Comparison of ENCODE assay signal across 14 cellular contexts in the genomic region with DNA sequence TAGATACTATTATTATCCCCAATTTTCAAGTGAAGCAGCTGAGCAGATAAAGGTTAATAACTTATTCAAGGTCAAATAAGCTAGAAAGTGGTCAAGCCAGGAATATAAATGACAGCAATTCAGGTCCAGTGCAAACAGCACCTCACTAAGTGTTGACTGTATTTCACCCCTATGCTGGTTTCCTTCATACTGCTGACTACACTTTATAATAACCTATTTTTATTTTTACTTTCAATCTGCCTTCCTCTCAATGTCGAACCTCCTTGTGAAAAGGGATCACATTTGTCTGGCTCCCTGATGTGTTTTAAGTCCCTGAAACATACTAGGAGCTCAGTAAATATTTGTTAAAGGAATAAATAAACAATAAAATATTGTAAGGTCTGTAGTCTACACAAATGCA.
"Had no signal": no experiment of that assay in that cellular context is flagged by ENCODE, and none has a peak within 500 bp of the region (broad histone marks: within the 10 kb centered on the region; RNA-seq: fewer than 3 reads in every experiment).

No MANE protein-coding gene starts in this region.

- H3K27me3 ChIP-seq: cardiac muscle cell, esophagus muscularis mucosa, heart left ventricle, neural progenitor cell had no signal

- H3K4me2 ChIP-seq: neural progenitor cell had no signal

- H3K4me1 ChIP-seq: heart left ventricle, neural progenitor cell had no signal

- H3K9me3 ChIP-seq: esophagus muscularis mucosa, heart left ventricle had no signal

- H3K4me1 Mint-ChIP-seq: activated CD4-positive, alpha-beta memory T cell treated with anti-CD3 and anti-CD28 coated beads, Interleukin-2, amount 10 ng/mL, durations not matched to agents 7 days and 5 days; activated CD4-positive, alpha-beta T cell treated with anti-CD3 and anti-CD28 coated beads for 36 hours; activated naive CD8-positive, alpha-beta T cell treated with anti-CD3 and anti-CD28 coated beads, Interleukin-2, amount 50 U/mL, for 24 hours; neural progenitor cell; stimulated activated naive CD8-positive, alpha-beta T cell treated with anti-CD3 and anti-CD28 coated beads, Interleukin-15, amount 100 ng/mL, for 72 hours had no signal

- H3K27ac Mint-ChIP-seq: activated CD4-positive, alpha-beta memory T cell treated with anti-CD3 and anti-CD28 coated beads, Interleukin-2, amount 10 ng/mL, durations not matched to agents 7 days and 5 days; activated CD4-positive, alpha-beta T cell treated with anti-CD3 and anti-CD28 coated beads for 36 hours; activated naive CD8-positive, alpha-beta T cell treated with anti-CD3 and anti-CD28 coated beads, Interleukin-2, amount 50 U/mL, for 24 hours; activated T-cell treated with anti-CD3 and anti-CD28 coated beads, Interleukin-2, amount 50 U/mL, for 72 hours; neural progenitor cell; stimulated activated naive CD8-positive, alpha-beta T cell treated with anti-CD3 and anti-CD28 coated beads, Interleukin-15, amount 100 ng/mL, for 72 hours had no signal

- H3K4me3 Mint-ChIP-seq: activated CD4-positive, alpha-beta memory T cell treated with anti-CD3 and anti-CD28 coated beads, Interleukin-2, amount 10 ng/mL, durations not matched to agents 7 days and 5 days; activated CD4-positive, alpha-beta T cell treated with anti-CD3 and anti-CD28 coated beads for 36 hours; activated naive CD8-positive, alpha-beta T cell treated with anti-CD3 and anti-CD28 coated beads, Interleukin-2, amount 50 U/mL, for 24 hours; activated T-cell treated with anti-CD3 and anti-CD28 coated beads, Interleukin-2, amount 50 U/mL, for 72 hours; neural progenitor cell; stimulated activated naive CD8-positive, alpha-beta T cell treated with anti-CD3 and anti-CD28 coated beads, Interleukin-15, amount 100 ng/mL, for 72 hours had no signal

- H3K4me3 ChIP-seq: cardiac muscle cell, esophagus muscularis mucosa, heart left ventricle, neural progenitor cell had no signal

- H3K36me3 ChIP-seq: cardiac muscle cell, esophagus muscularis mucosa, heart left ventricle, neural progenitor cell, WERI-Rb-1 had no signal

- DNase-seq: activated CD4-positive, alpha-beta memory T cell treated with anti-CD3 and anti-CD28 coated beads, Interleukin-2, amount 10 ng/mL, durations not matched to agents 7 days and 5 days; activated CD4-positive, alpha-beta T cell treated with anti-CD3 and anti-CD28 coated beads for 36 hours; activated naive CD8-positive, alpha-beta T cell treated with anti-CD3 and anti-CD28 coated beads, Interleukin-2, amount 50 U/mL, for 24 hours; activated T-cell treated with anti-CD3 and anti-CD28 coated beads, Interleukin-2, amount 50 U/mL, for 72 hours; heart left ventricle; retina; stimulated activated CD4-positive, alpha-beta T cell treated with anti-CD3 and anti-CD28 coated beads, Interleukin-15, amount 100 ng/mL, for 24 hours; stimulated activated CD4-positive, alpha-beta T cell treated with anti-CD3 and anti-CD28 coated beads, Interleukin-4, amount 100 ng/mL, for 24 hours; stimulated activated naive CD8-positive, alpha-beta T cell treated with anti-CD3 and anti-CD28 coated beads, Interleukin-15, amount 100 ng/mL, for 72 hours; T1000; WERI-Rb-1 had no signal

- H3K27me3 Mint-ChIP-seq: activated CD4-positive, alpha-beta memory T cell treated with anti-CD3 and anti-CD28 coated beads, Interleukin-2, amount 10 ng/mL, durations not matched to agents 7 days and 5 days; activated CD4-positive, alpha-beta T cell treated with anti-CD3 and anti-CD28 coated beads for 36 hours; activated naive CD8-positive, alpha-beta T cell treated with anti-CD3 and anti-CD28 coated beads, Interleukin-2, amount 50 U/mL, for 24 hours; stimulated activated naive CD8-positive, alpha-beta T cell treated with anti-CD3 and anti-CD28 coated beads, Interleukin-15, amount 100 ng/mL, for 72 hours had no signal

- H3K27ac ChIP-seq: cardiac muscle cell, esophagus muscularis mucosa, heart left ventricle, neural progenitor cell, WERI-Rb-1 had no signal

- H3K9ac ChIP-seq: neural progenitor cell had no signal

- H3K9me3 Mint-ChIP-seq: activated CD4-positive, alpha-beta memory T cell treated with anti-CD3 and anti-CD28 coated beads, Interleukin-2, amount 10 ng/mL, durations not matched to agents 7 days and 5 days; neural progenitor cell had no signal

- H2AFZ ChIP-seq: neural progenitor cell had no signal

- H3K36me3 Mint-ChIP-seq: neural progenitor cell had no signal

- ATAC-seq: activated CD4-positive, alpha-beta T cell treated with anti-CD3 and anti-CD28 coated beads for 36 hours; activated naive CD8-positive, alpha-beta T cell treated with anti-CD3 and anti-CD28 coated beads, Interleukin-2, amount 50 U/mL, for 24 hours; activated T-cell treated with anti-CD3 and anti-CD28 coated beads, Interleukin-2, amount 50 U/mL, for 72 hours; heart left ventricle; stimulated activated naive CD8-positive, alpha-beta T cell treated with anti-CD3 and anti-CD28 coated beads, Interleukin-15, amount 100 ng/mL, for 72 hours had no signal
